In genomic region chr11:225734-226453, GRCh38 we compare ENCODE assay signal across 13 cellular contexts. TPM values are rescaled to one million over a fixed set of nuclear protein-coding genes. Genes with fewer than 3 reads are reported as not detected.
DNase-seq lines count a peak whose midpoint lies in the region; ATAC-seq and TF ChIP-seq lines count a peak whose summit lies in the region.
"Had no signal": no experiment of that assay in that cellular context is flagged by ENCODE, and none has a peak within 500 bp of the region (broad histone marks: within the 10 kb centered on the region; RNA-seq: fewer than 3 reads in every experiment).

No MANE protein-coding gene starts in this region.

- no peak for TF ChIP-seq CTCF in upper lobe of left lung (IDR thresholded peaks at IDR 0.05)

- H3K9me3 ChIP-seq in MG63, result no peaks in the 10 kb centered on the region
- no peaks in the 10 kb centered on the region for H3K9me3 ChIP-seq in upper lobe of left lung
- H3K9me3 ChIP-seq: right lobe of liver had no signal

- no peaks in the 10 kb centered on the region; the same call in 1 of the 2 replicates for H3K36me3 ChIP-seq in MG63
- H3K36me3 ChIP-seq in upper lobe of left lung, result peaks cover 0 to 4% (median 0%) of the 10 kb centered on the region in 4 donors

- H3K4me3 Mint-ChIP-seq in activated T-cell treated with anti-CD3 and anti-CD28 coated beads, Interleukin-2, amount 50 U/mL, for 72 hours, result no peak overlapping the region
- H3K4me3 Mint-ChIP-seq: activated naive CD8-positive, alpha-beta T cell treated with anti-CD3 and anti-CD28 coated beads, Interleukin-2, amount 10 ng/mL, durations not matched to agents 7 days and 5 days had no signal

- no peaks in the 10 kb centered on the region for H3K36me3 Mint-ChIP-seq in activated T-cell treated with anti-CD3 and anti-CD28 coated beads, Interleukin-2, amount 50 U/mL, for 72 hours (ENCODE audit: insufficient read depth in 2 of 2)

- no peaks in the 10 kb centered on the region for H3K27me3 Mint-ChIP-seq in activated T-cell treated with anti-CD3 and anti-CD28 coated beads, Interleukin-2, amount 50 U/mL, for 72 hours (ENCODE audit: low read depth)
- H3K27me3 Mint-ChIP-seq: activated naive CD8-positive, alpha-beta T cell treated with anti-CD3 and anti-CD28 coated beads, Interleukin-2, amount 10 ng/mL, durations not matched to agents 7 days and 5 days had no signal

- no peak for DNase-seq in activated T-cell treated with anti-CD3 and anti-CD28 coated beads, Interleukin-2, amount 50 U/mL, for 72 hours
- no peak for DNase-seq in activated T-cell treated with anti-CD3 and anti-CD28 coated beads for 4 hours
- DNase-seq in MG63, result peak; percentile 21
- DNase-seq in dermis blood vessel endothelial cell, result peak; percentile 36
- DNase-seq in upper lobe of left lung, result peak in 1 of 2 donors; percentile 79
- DNase-seq in NCI-H226, result no peak
- DNase-seq: activated naive CD8-positive, alpha-beta T cell treated with anti-CD3 and anti-CD28 coated beads, Interleukin-2, amount 10 ng/mL, durations not matched to agents 7 days and 5 days; NCI-H510A had no signal

- WGBS in upper lobe of left lung, 2 donors, result 75 to 77% methylated on average over 10 of the region's 10 CpGs

- peaks cover 22% of the 10 kb centered on the region for H3K4me1 Mint-ChIP-seq in activated T-cell treated with anti-CD3 and anti-CD28 coated beads, Interleukin-2, amount 50 U/mL, for 72 hours (ENCODE audit: low read depth)

- no peak for TF ChIP-seq EP300 in upper lobe of left lung (IDR thresholded peaks at IDR 0.05)

- peak; percentile 73 to 75 for ATAC-seq in activated T-cell treated with anti-CD3 and anti-CD28 coated beads, Interleukin-2, amount 50 U/mL, for 72 hours (replicated peaks in 1 of 2)
- peak; percentile 26 to 86 for ATAC-seq in upper lobe of left lung (ENCODE audit: low FRiP score in 2 of 2)
- no peak for ATAC-seq in GM21528 (IDR thresholded peaks at IDR 0.05; ENCODE audit: low FRiP score, unreplicated experiment)
- no peak for ATAC-seq in GM18498 (IDR thresholded peaks at IDR 0.05; ENCODE audit: unreplicated experiment)
- ATAC-seq: right lobe of liver had no signal

- H3K27ac Mint-ChIP-seq in activated T-cell treated with anti-CD3 and anti-CD28 coated beads, Interleukin-2, amount 50 U/mL, for 72 hours, result no peak overlapping the region
- H3K27ac Mint-ChIP-seq: activated naive CD8-positive, alpha-beta T cell treated with anti-CD3 and anti-CD28 coated beads, Interleukin-2, amount 10 ng/mL, durations not matched to agents 7 days and 5 days had no signal

- H3K27ac ChIP-seq in upper lobe of left lung, result peak overlapping the region; percentile 32 to 58 (median 52)
- H3K27ac ChIP-seq: right lobe of liver had no signal

- peaks cover 0 to 3% (median 0%) of the 10 kb centered on the region in 4 donors for H3K4me1 ChIP-seq in upper lobe of left lung
- H3K4me1 ChIP-seq: right lobe of liver had no signal

- H3K4me3 ChIP-seq in MG63, result no peak overlapping the region
- H3K4me3 ChIP-seq in upper lobe of left lung, result no peak overlapping the region
- H3K4me3 ChIP-seq: dorsolateral prefrontal cortex, right lobe of liver had no signal

- H3K9me3 Mint-ChIP-seq in activated T-cell treated with anti-CD3 and anti-CD28 coated beads, Interleukin-2, amount 50 U/mL, for 72 hours, result no peaks in the 10 kb centered on the region
- H3K9me3 Mint-ChIP-seq: activated naive CD8-positive, alpha-beta T cell treated with anti-CD3 and anti-CD28 coated beads, Interleukin-2, amount 10 ng/mL, durations not matched to agents 7 days and 5 days had no signal

- peak in 1 of 4 donors; percentile 9 for TF ChIP-seq POLR2A in upper lobe of left lung (IDR thresholded peaks at IDR 0.05)

- H3K27me3 ChIP-seq in MG63, result no peaks in the 10 kb centered on the region
- no peaks in the 10 kb centered on the region for H3K27me3 ChIP-seq in upper lobe of left lung
- H3K27me3 ChIP-seq: dorsolateral prefrontal cortex, right lobe of liver had no signal

RNA-seq across cellular contexts. Expression of gene SIRT3, which starts 10.2 kb away (rescaled TPM):
- 10 to 100 TPM; 36.5 to 39.0 TPM for total RNA-seq in activated T-cell treated with anti-CD3 and anti-CD28 coated beads, Interleukin-2, amount 50 U/mL, for 72 hours
- 15.1 and 24.9 TPM in 2 replicates for total RNA-seq in MG63 (2014; rRNA removed; shearing (Covaris generic); ENCODE audit: low replicate concordance)
- total RNA-seq in dermis blood vessel endothelial cell (7.1 and 9.0 TPM in 2 replicates), upper lobe of left lung (10 to 100 TPM; 11.7 to 37.6 (median 24.0) TPM)

RNA-seq across cellular contexts. Expression of gene PSMD13, which starts 10.9 kb away (rescaled TPM):
- total RNA-seq in activated T-cell treated with anti-CD3 and anti-CD28 coated beads, Interleukin-2, amount 50 U/mL, for 72 hours, result 100 to 1,000 TPM; 133 to 174 TPM
- 219 and 287 TPM in 2 replicates for total RNA-seq in MG63 (2014; rRNA removed; shearing (Covaris generic); ENCODE audit: low replicate concordance)
- total RNA-seq in dermis blood vessel endothelial cell (160 and 183 TPM in 2 replicates), upper lobe of left lung (100 to 1,000 TPM in 4 of 6 donors, 10 to 100 TPM in 2; 85.2 to 113 (median 106) TPM)

RNA-seq across cellular contexts. Expression of gene RIC8A, which starts 18.4 kb away (rescaled TPM):
- total RNA-seq in activated T-cell treated with anti-CD3 and anti-CD28 coated beads, Interleukin-2, amount 50 U/mL, for 72 hours, result 100 to 1,000 TPM; 118 to 134 TPM
- total RNA-seq in MG63 (2014; rRNA removed; shearing (Covaris generic); ENCODE audit: low replicate concordance), result 142 and 222 TPM in 2 replicates
- total RNA-seq in dermis blood vessel endothelial cell, result 127 and 140 TPM in 2 replicates
- total RNA-seq in upper lobe of left lung, result 100 to 1,000 TPM in 4 of 6 donors, 10 to 100 TPM in 2; 65.9 to 135 (median 105) TPM

RNA-seq across cellular contexts. Expression of gene BET1L, which starts 18.7 kb away (rescaled TPM):
- 10 to 100 TPM; 64.6 to 76.8 TPM for total RNA-seq in activated T-cell treated with anti-CD3 and anti-CD28 coated beads, Interleukin-2, amount 50 U/mL, for 72 hours
- total RNA-seq in MG63 (2014; rRNA removed; shearing (Covaris generic); ENCODE audit: low replicate concordance), result 28.2 and 29.0 TPM in 2 replicates
- 13.4 and 17.3 TPM in 2 replicates for total RNA-seq in dermis blood vessel endothelial cell
- 10 to 100 TPM; 24.3 to 70.1 (median 39.0) TPM for total RNA-seq in upper lobe of left lung

RNA-seq across cellular contexts. Expression of gene SCGB1C1, which starts 33.0 kb away (rescaled TPM):
- not detected for total RNA-seq in activated T-cell treated with anti-CD3 and anti-CD28 coated beads, Interleukin-2, amount 50 U/mL, for 72 hours
- total RNA-seq in MG63 (2014; rRNA removed; shearing (Covaris generic); ENCODE audit: low replicate concordance), result not detected in 2 replicates
- total RNA-seq in dermis blood vessel endothelial cell (not detected in 2 replicates), upper lobe of left lung (not detected)
- total RNA-seq: activated naive CD8-positive, alpha-beta T cell treated with anti-CD3 and anti-CD28 coated beads, Interleukin-2, amount 10 ng/mL, durations not matched to agents 7 days and 5 days; dorsolateral prefrontal cortex; mononuclear cell; right lobe of liver had no signal

Comparison
In these comparisons a context has a peak if more than half of its experiments do, and no peak if none do; other contexts are left out.
1. ATAC-seq: peak in activated T-cell treated with anti-CD3 and anti-CD28 coated beads, Interleukin-2, amount 50 U/mL, for 72 hours (2 of 2) and upper lobe of left lung (2 of 2); none in GM21528 (single experiment) and GM18498 (single experiment).
2. DNase-seq: peak in MG63 (single experiment) and dermis blood vessel endothelial cell (single experiment); none in activated T-cell treated with anti-CD3 and anti-CD28 coated beads, Interleukin-2, amount 50 U/mL, for 72 hours (0 of 2), activated T-cell treated with anti-CD3 and anti-CD28 coated beads for 4 hours (single experiment) and NCI-H226 (single experiment).